ENCODE assay signal across 8 cellular contexts in genomic region chr9:111036068-111036789, GRCh38. TPM values are rescaled to one million over a fixed set of nuclear protein-coding genes. Genes with fewer than 3 reads are reported as not detected.
DNase-seq lines count a peak whose midpoint lies in the region; ATAC-seq and TF ChIP-seq lines count a peak whose summit lies in the region.

No MANE protein-coding gene starts in this region.

- CTCF ChIA-PET in activated CD4-positive, alpha-beta T cell treated with anti-CD3 and anti-CD28 coated beads for 36 hours (lab: Charles Lee), result interaction anchor here (0.5 kb wide), 1 partner anchor 245 kb away, joined by 3 read pairs; no protein-coding TSS in a partner anchor
- CTCF ChIA-PET in activated naive CD4-positive, alpha-beta T cell treated with anti-CD3 and anti-CD28 coated beads for 36 hours (lab: Charles Lee), result no interaction called here

- POLR2A ChIA-PET in activated CD4-positive, alpha-beta T cell treated with anti-CD3 and anti-CD28 coated beads for 36 hours (lab: Charles Lee), result no interaction called here

- no peak overlapping the region for H3K27ac Mint-ChIP-seq in activated CD4-positive, alpha-beta T cell treated with anti-CD3 and anti-CD28 coated beads for 36 hours
- no peak overlapping the region for H3K27ac Mint-ChIP-seq in activated naive CD4-positive, alpha-beta T cell treated with anti-CD3 and anti-CD28 coated beads for 36 hours

- H3K27me3 Mint-ChIP-seq in activated CD4-positive, alpha-beta T cell treated with anti-CD3 and anti-CD28 coated beads for 36 hours, result peaks cover 33% of the 10 kb centered on the region
- H3K27me3 Mint-ChIP-seq in activated naive CD4-positive, alpha-beta T cell treated with anti-CD3 and anti-CD28 coated beads for 36 hours (ENCODE audit: low read depth), result peaks cover 40% of the 10 kb centered on the region

- TF ChIP-seq CTCF in body of pancreas (IDR thresholded peaks at IDR 0.05), result peak; percentile 34 to 66 (median 52)

- H3K27ac ChIP-seq in body of pancreas (peak overlapping the region in 2 of 4 donors; percentile 82 to 94), subcutaneous abdominal adipose tissue (ENCODE audit: low read depth, low read length) (peak overlapping the region; percentile 54)

- intact Hi-C loops in activated CD4-positive, alpha-beta T cell treated with anti-CD3 and anti-CD28 coated beads for 36 hours (cut with DNase I, micrococcal nuclease), result loop anchor here in 1 of 2 experiments (5.0 kb wide), 1 partner anchor 261 kb away; no protein-coding TSS in a partner anchor
- intact Hi-C loops in body of pancreas (cut with DNase I), result no loop called here
- intact Hi-C loops in activated naive CD4-positive, alpha-beta T cell treated with anti-CD3 and anti-CD28 coated beads for 36 hours (cut with micrococcal nuclease), result loop anchor here (5.0 kb wide), 1 partner anchor 261 kb away; no protein-coding TSS in a partner anchor

- H3K27me3 ChIP-seq in body of pancreas (no peaks in the 10 kb centered on the region), subcutaneous abdominal adipose tissue (ENCODE audit: control insufficient read depth in 5 of 5, insufficient read depth in 4 of 5, low read length in 5 of 5) (peaks cover 0 to 19% (median 16%) of the 10 kb centered on the region in 5 donors)

- no peak overlapping the region for H3K4me3 Mint-ChIP-seq in activated CD4-positive, alpha-beta T cell treated with anti-CD3 and anti-CD28 coated beads for 36 hours
- H3K4me3 Mint-ChIP-seq in activated naive CD4-positive, alpha-beta T cell treated with anti-CD3 and anti-CD28 coated beads for 36 hours, result no peak overlapping the region

- ATAC-seq in activated CD4-positive, alpha-beta T cell treated with anti-CD3 and anti-CD28 coated beads for 36 hours, result no peak
- ATAC-seq in body of pancreas, result peak; percentile 38

- H3K4me1 Mint-ChIP-seq in activated CD4-positive, alpha-beta T cell treated with anti-CD3 and anti-CD28 coated beads for 36 hours, result peaks cover 13% of the 10 kb centered on the region
- peaks cover 10% of the 10 kb centered on the region for H3K4me1 Mint-ChIP-seq in activated naive CD4-positive, alpha-beta T cell treated with anti-CD3 and anti-CD28 coated beads for 36 hours (ENCODE audit: low read depth)

- 13% methylated on average over 16 of the region's 16 CpGs for WGBS in body of pancreas, 2 donors

- no peaks in the 10 kb centered on the region for H3K36me3 ChIP-seq in body of pancreas (replicated peaks in 1 of 2; ENCODE audit: insufficient read depth in 1 of 2, low read depth in 2 of 2)
- H3K36me3 ChIP-seq in subcutaneous abdominal adipose tissue (ENCODE audit: control insufficient read depth in 5 of 5, insufficient read depth in 5 of 5, low read length in 5 of 5), result no peaks in the 10 kb centered on the region

- H3K36me3 Mint-ChIP-seq in activated CD4-positive, alpha-beta T cell treated with anti-CD3 and anti-CD28 coated beads for 36 hours (ENCODE audit: low read depth), result no peaks in the 10 kb centered on the region
- H3K36me3 Mint-ChIP-seq in activated naive CD4-positive, alpha-beta T cell treated with anti-CD3 and anti-CD28 coated beads for 36 hours (ENCODE audit: low read depth), result no peaks in the 10 kb centered on the region

- DNase-seq in activated CD4-positive, alpha-beta T cell treated with anti-CD3 and anti-CD28 coated beads for 36 hours, result peak; percentile 24
- DNase-seq in activated CD4-positive, alpha-beta T cell treated with anti-CD3 and anti-CD28 coated beads for 48 hours, result no peak
- peak; percentile 65 to 73 (median 68) for DNase-seq in body of pancreas
- peak; percentile 79 for DNase-seq in islet precursor cell
- DNase-seq in activated naive CD4-positive, alpha-beta T cell treated with anti-CD3 and anti-CD28 coated beads for 36 hours, result no peak
- no peak for DNase-seq in activated CD8-positive, alpha-beta memory T cell treated with anti-CD3 and anti-CD28 coated beads for 24 hours
- no peak for DNase-seq in stimulated activated CD4-positive, alpha-beta T cell treated with anti-CD3 and anti-CD28 coated beads, Interleukin-15, amount 100 ng/mL, for 24 hours

- peak overlapping the region in 2 of 5 donors; percentile 3 to 55 for H3K9ac ChIP-seq in subcutaneous abdominal adipose tissue (ENCODE audit: low read length in 5 of 5)

- TF ChIP-seq POLR2A in body of pancreas (IDR thresholded peaks at IDR 0.05), result no peak

- H3K4me1 ChIP-seq in body of pancreas, result peaks cover 24% of the 10 kb centered on the region
- peaks cover 0 to 32% (median 26%) of the 10 kb centered on the region in 5 donors for H3K4me1 ChIP-seq in subcutaneous abdominal adipose tissue (ENCODE audit: control insufficient read depth in 5 of 5, insufficient read depth in 5 of 5, low read length in 5 of 5)

- H3K4me3 ChIP-seq in body of pancreas (no peak overlapping the region), subcutaneous abdominal adipose tissue (ENCODE audit: low read depth in 1 of 5, low read length in 5 of 5) (peak overlapping the region; percentile 67 to 84 (median 74))

- H3K9me3 Mint-ChIP-seq in activated CD4-positive, alpha-beta T cell treated with anti-CD3 and anti-CD28 coated beads for 36 hours (ENCODE audit: low read depth), result no peaks in the 10 kb centered on the region
- no peaks in the 10 kb centered on the region for H3K9me3 Mint-ChIP-seq in activated naive CD4-positive, alpha-beta T cell treated with anti-CD3 and anti-CD28 coated beads for 36 hours

- H3K9me3 ChIP-seq in body of pancreas, result no peaks in the 10 kb centered on the region
- no peaks in the 10 kb centered on the region for H3K9me3 ChIP-seq in subcutaneous abdominal adipose tissue (ENCODE audit: control insufficient read depth in 5 of 5, low read length in 5 of 5)

RNA-seq across cellular contexts. Expression of gene LPAR1, which starts 2.0 kb away (rescaled TPM):
- total RNA-seq in activated CD4-positive, alpha-beta T cell treated with anti-CD3 and anti-CD28 coated beads for 36 hours, result not detected
- total RNA-seq in body of pancreas, result 10 to 100 TPM; 10.9 to 13.0 TPM
- total RNA-seq in activated naive CD4-positive, alpha-beta T cell treated with anti-CD3 and anti-CD28 coated beads for 36 hours, result not detected

Comparison
In these comparisons a context has a peak if more than half of its experiments do, and no peak if none do; other contexts are left out.
1. DNase-seq: peak in activated CD4-positive, alpha-beta T cell treated with anti-CD3 and anti-CD28 coated beads for 36 hours (single experiment), body of pancreas (4 of 4) and islet precursor cell (single experiment); none in activated CD4-positive, alpha-beta T cell treated with anti-CD3 and anti-CD28 coated beads for 48 hours (single experiment), activated naive CD4-positive, alpha-beta T cell treated with anti-CD3 and anti-CD28 coated beads for 36 hours (single experiment), activated CD8-positive, alpha-beta memory T cell treated with anti-CD3 and anti-CD28 coated beads for 24 hours (single experiment) and stimulated activated CD4-positive, alpha-beta T cell treated with anti-CD3 and anti-CD28 coated beads, Interleukin-15, amount 100 ng/mL, for 24 hours (single experiment).
2. H3K4me3 ChIP-seq: peak in subcutaneous abdominal adipose tissue (5 of 5); none in body of pancreas (0 of 2).
3. RNA of gene LPAR1, which starts 2.0 kb away (total RNA-seq): 10.9 to 13.0 TPM in body of pancreas; not detected in activated CD4-positive, alpha-beta T cell treated with anti-CD3 and anti-CD28 coated beads for 36 hours and not detected in activated naive CD4-positive, alpha-beta T cell treated with anti-CD3 and anti-CD28 coated beads for 36 hours; every median in the first group is over 10 times any median in the second.